In genomic region chr14:65287264-65288131, GRCh38 we compare ENCODE assay signal across 8 cellular contexts.
A peak's percentile ranks its signal among the peaks of the same experiment; 100 is the strongest.
DNase-seq lines count a peak whose midpoint lies in the region; ATAC-seq and TF ChIP-seq lines count a peak whose summit lies in the region.

No MANE protein-coding gene starts in this region.

- no peak for TF ChIP-seq POLR2A in gastrocnemius medialis (IDR thresholded peaks at IDR 0.05)

- no peaks in the 10 kb centered on the region for H3K4me1 ChIP-seq in gastrocnemius medialis

- peaks cover 8% of the 10 kb centered on the region for H3K36me3 Mint-ChIP-seq in activated naive CD8-positive, alpha-beta T cell

- in situ Hi-C loops in gastrocnemius medialis (cut with MboI; ENCODE audit: low sequenced_read_pairs in 4 of 4), result no loop called here

- H3K9me3 Mint-ChIP-seq in activated naive CD8-positive, alpha-beta T cell (ENCODE audit: low read depth), result no peaks in the 10 kb centered on the region

- H3K4me3 ChIP-seq in gastrocnemius medialis, result no peak overlapping the region

- ATAC-seq in GM18498 (IDR thresholded peaks at IDR 0.05; ENCODE audit: unreplicated experiment) (peak; percentile 65), HG02588 (IDR thresholded peaks at IDR 0.05; ENCODE audit: unreplicated experiment) (peak; percentile 60), gastrocnemius medialis (no peak)

- DNase-seq in SHP77 treated with DMSO at 0.1 percent for 48 hours (lab: John Stamatoyannopoulos, UW) (peak; percentile 47), gastrocnemius medialis (no peak), NCI-H2029 (lab: John Stamatoyannopoulos, UW) (no peak), OCI-M2 (lab: John Stamatoyannopoulos, UW; ENCODE audit: unreplicated experiment) (no peak)
- peak in 2 of 3 experiments; percentile 45 to 67 for DNase-seq in stimulated activated CD4-positive, alpha-beta T cell treated with anti-CD3 and anti-CD28 coated beads, TNF-alpha, amount 100 ng/mL, for 24 hours (ENCODE audit: low read depth in 3 of 3)

- H3K4me3 Mint-ChIP-seq in activated naive CD8-positive, alpha-beta T cell, result peak overlapping the region; percentile 86

- no peak for TF ChIP-seq CTCF in gastrocnemius medialis (IDR thresholded peaks at IDR 0.05 in 4 of 5, conservative IDR thresholded peaks at IDR 0.05 in 1 of 5)

- H3K9me3 ChIP-seq in gastrocnemius medialis, result no peaks in the 10 kb centered on the region

- H3K27me3 Mint-ChIP-seq in activated naive CD8-positive, alpha-beta T cell, result no peaks in the 10 kb centered on the region

- H3K4me1 Mint-ChIP-seq in activated naive CD8-positive, alpha-beta T cell (ENCODE audit: low read depth), result peaks cover 70% of the 10 kb centered on the region

- no peak overlapping the region for H3K27ac ChIP-seq in gastrocnemius medialis

- intact Hi-C loops in gastrocnemius medialis (cut with DNase I; ENCODE audit: low total_unique reads), result no loop called here

- no peaks in the 10 kb centered on the region for H3K36me3 ChIP-seq in gastrocnemius medialis

- H3K27ac Mint-ChIP-seq in activated naive CD8-positive, alpha-beta T cell, result peak overlapping the region; percentile 97

- H3K27me3 ChIP-seq in gastrocnemius medialis, result no peaks in the 10 kb centered on the region

Comparison
In these comparisons a context has a peak if more than half of its experiments do, and no peak if none do; other contexts are left out.
1. ATAC-seq: peak in GM18498 (single experiment) and HG02588 (single experiment); none in gastrocnemius medialis (0 of 2).
2. DNase-seq: peak in SHP77 treated with DMSO at 0.1 percent for 48 hours (single experiment) and stimulated activated CD4-positive, alpha-beta T cell treated with anti-CD3 and anti-CD28 coated beads, TNF-alpha, amount 100 ng/mL, for 24 hours (2 of 3); none in gastrocnemius medialis (0 of 2), NCI-H2029 (single experiment) and OCI-M2 (single experiment).